In the genomic region with DNA sequence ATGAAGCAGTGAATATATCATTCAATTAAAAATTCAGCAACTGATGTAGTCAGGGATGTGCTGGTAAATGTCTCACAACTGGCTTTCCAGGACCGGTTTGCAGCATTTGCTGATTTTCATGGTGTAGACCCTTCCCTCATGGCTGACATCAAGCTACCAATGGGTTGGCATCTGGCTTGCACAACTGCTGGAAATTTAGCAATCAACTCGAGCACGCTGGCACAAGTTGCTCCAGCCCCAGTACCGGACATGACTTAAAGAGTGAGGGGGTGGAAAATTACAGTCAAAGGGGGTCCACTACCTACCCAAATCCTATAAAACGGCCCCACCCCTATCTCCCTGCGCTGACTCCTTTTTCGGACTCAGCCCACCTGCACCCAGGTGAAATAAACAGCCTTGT, we compare ENCODE assay signal across 28 cellular contexts.
DNase-seq lines count a peak whose midpoint lies in the region; ATAC-seq, FAIRE-seq and TF ChIP-seq lines count a peak whose summit lies in the region.
"Had no signal": no experiment of that assay in that cellular context is flagged by ENCODE, and none has a peak within 500 bp of the region (broad histone marks: within the 10 kb centered on the region; RNA-seq: fewer than 3 reads in every experiment).

No MANE protein-coding gene starts in this region.

- ATAC-seq in GM23338 (no peak), gastroesophageal sphincter (no peak), HG02981 (IDR thresholded peaks at IDR 0.05; ENCODE audit: unreplicated experiment) (no peak), HG02884 (IDR thresholded peaks at IDR 0.05; ENCODE audit: unreplicated experiment) (no peak)
- ATAC-seq: GM12878 had no signal

- H2BK5ac ChIP-seq in trophoblast cell (ENCODE audit: low read depth, low read length, poor library complexity), result no peak overlapping the region

- H2AFZ ChIP-seq in GM23338 (0 out of 2 replicates have a peak overlapping the region, but pooled peaks have one; percentile 20), trophoblast cell (ENCODE audit: insufficient read depth, low read length, poor library complexity) (no peak overlapping the region)

- H3K27me3 ChIP-seq in GM23338 (ENCODE audit: insufficient read depth), result no peaks in the 10 kb centered on the region
- no peaks in the 10 kb centered on the region for H3K27me3 ChIP-seq in bronchial epithelial cell (ENCODE audit: control insufficient read depth, insufficient read depth, low read length)
- H3K27me3 ChIP-seq in trophoblast cell (ENCODE audit: insufficient read depth, low read length), result no peaks in the 10 kb centered on the region
- H3K27me3 ChIP-seq in gastroesophageal sphincter, result no peaks in the 10 kb centered on the region
- H3K27me3 ChIP-seq: BE2C, BLaER1 had no signal

- no peaks in the 10 kb centered on the region for H3K79me1 ChIP-seq in trophoblast cell (ENCODE audit: low read length)

- peaks cover 10% of the 10 kb centered on the region; the same call in 2 of the 3 replicates for H3K36me3 Mint-ChIP-seq in GM23338 (ENCODE audit: low read depth)
- H3K36me3 Mint-ChIP-seq: CD14-positive monocyte; CD4-positive, alpha-beta memory T cell; CD4-positive, CD25-positive, alpha-beta regulatory T cell; CD8-positive, alpha-beta memory T cell had no signal

- no peak for TF ChIP-seq EP300 in gastroesophageal sphincter (IDR thresholded peaks at IDR 0.05)

- H4K20me1 ChIP-seq in GM23338 (replicated peaks; ENCODE audit: insufficient read depth), result no peaks in the 10 kb centered on the region
- H4K20me1 ChIP-seq: BLaER1 had no signal

- H3K9me3 Mint-ChIP-seq in GM23338, result peaks cover 10% of the 10 kb centered on the region; the same call in 2 of the 3 replicates

- no peak overlapping the region for H3K14ac ChIP-seq in trophoblast cell (ENCODE audit: low read length)

- TF ChIP-seq CTCF in GM23338 (conservative IDR thresholded peaks at IDR 0.05; ENCODE audit: low read depth in 2 of 2) (no peak), bronchial epithelial cell (IDR thresholded peaks at IDR 0.05; ENCODE audit: insufficient read depth, low read length, severe bottlenecking) (no peak), epithelial cell of esophagus (IDR thresholded peaks at IDR 0.05; ENCODE audit: insufficient read depth, low read depth, low read length, missing control alignments) (no peak), gastroesophageal sphincter (IDR thresholded peaks at IDR 0.05) (no peak)

- no peaks in the 10 kb centered on the region for H3K79me2 ChIP-seq in GM23338 (replicated peaks; ENCODE audit: insufficient read depth)
- no peaks in the 10 kb centered on the region for H3K79me2 ChIP-seq in trophoblast cell (ENCODE audit: control insufficient read depth, insufficient read depth, low read length, poor library complexity)

- no peak overlapping the region for H3K4me3 Mint-ChIP-seq in GM23338
- H3K4me3 Mint-ChIP-seq: CD14-positive monocyte; CD4-positive, alpha-beta memory T cell; CD4-positive, CD25-positive, alpha-beta regulatory T cell; CD8-positive, alpha-beta memory T cell had no signal

- FAIRE-seq in bronchial epithelial cell (lab: Jason Lieb, UNC), result no peak
- FAIRE-seq: A204.1, GM12878, GM12892, GM18507 had no signal

- peaks cover 26% of the 10 kb centered on the region for H3K4me1 Mint-ChIP-seq in GM23338
- H3K4me1 Mint-ChIP-seq: CD14-positive monocyte; CD4-positive, alpha-beta memory T cell; CD4-positive, CD25-positive, alpha-beta regulatory T cell; CD8-positive, alpha-beta memory T cell had no signal

- H3K27ac Mint-ChIP-seq in GM23338, result no peak overlapping the region
- H3K27ac Mint-ChIP-seq: CD14-positive monocyte; CD4-positive, alpha-beta memory T cell; CD4-positive, CD25-positive, alpha-beta regulatory T cell; CD8-positive, alpha-beta memory T cell had no signal

- no peaks in the 10 kb centered on the region; the same call in none of the 2 replicates for H3K9me2 ChIP-seq in GM23338 (ENCODE audit: insufficient read depth)

- no peak overlapping the region for H2AK5ac ChIP-seq in trophoblast cell (ENCODE audit: low read length)

- H3F3A ChIP-seq in GM23338 (replicated peaks; ENCODE audit: low read depth), result no peaks in the 10 kb centered on the region

- no CpG with 5 or more reads among the region's 7 CpGs for WGBS in trophoblast cell (ENCODE audit: extremely low coverage, insufficient coverage, insufficient read length)
- WGBS in gastroesophageal sphincter (ENCODE audit: low coverage in 1 of 2), 2 donors, result 96 to 100% methylated on average over 4 to 5 of the region's 7 CpGs

- TF ChIP-seq POLR2A in gastroesophageal sphincter (IDR thresholded peaks at IDR 0.05), result no peak

- H3K23ac ChIP-seq in trophoblast cell (ENCODE audit: low read length), result no peak overlapping the region

- H3K9ac ChIP-seq in trophoblast cell (ENCODE audit: low read length), result peak overlapping the region; percentile 57
- H3K9ac ChIP-seq: BLaER1 had no signal

- no peak overlapping the region for H4K8ac ChIP-seq in trophoblast cell (ENCODE audit: low read depth, low read length)

- no peak overlapping the region for H3K18ac ChIP-seq in trophoblast cell (ENCODE audit: low read length)

- peaks cover 28% of the 10 kb centered on the region; the same call in 1 of the 2 replicates for H3K4me1 ChIP-seq in GM23338 (ENCODE audit: insufficient read depth)
- H3K4me1 ChIP-seq in trophoblast cell (ENCODE audit: control insufficient read depth in 1 of 2, insufficient read depth in 2 of 2, low read length in 2 of 2), result peaks cover 0 to 3% of the 10 kb centered on the region in 2 experiments
- no peaks in the 10 kb centered on the region for H3K4me1 ChIP-seq in gastroesophageal sphincter
- H3K4me1 ChIP-seq: BLaER1 had no signal

- no peak overlapping the region for H2BK12ac ChIP-seq in trophoblast cell (ENCODE audit: low read length)

- no peak overlapping the region for H3K27ac ChIP-seq in GM23338 (ENCODE audit: low read depth)
- no peak overlapping the region for H3K27ac ChIP-seq in trophoblast cell (ENCODE audit: low read depth, low read length)
- no peak overlapping the region for H3K27ac ChIP-seq in gastroesophageal sphincter
- H3K27ac ChIP-seq: BLaER1 had no signal

- H3K4me2 ChIP-seq in GM23338 (no peak overlapping the region), trophoblast cell (ENCODE audit: low read length) (no peak overlapping the region)
- H3K4me2 ChIP-seq: BLaER1 had no signal

- H3K36me3 ChIP-seq in GM23338 (ENCODE audit: insufficient read depth), result no peaks in the 10 kb centered on the region
- no peaks in the 10 kb centered on the region for H3K36me3 ChIP-seq in bronchial epithelial cell (ENCODE audit: control insufficient read depth, insufficient read depth, low read length)
- no peaks in the 10 kb centered on the region for H3K36me3 ChIP-seq in trophoblast cell (ENCODE audit: control insufficient read depth in 1 of 2, insufficient read depth in 2 of 2, low read length in 2 of 2)
- H3K36me3 ChIP-seq in gastroesophageal sphincter, result no peaks in the 10 kb centered on the region
- H3K36me3 ChIP-seq: BE2C, BLaER1 had no signal

- DNase-seq in GM23338 (ENCODE audit: low spot score) (no peak), bronchial epithelial cell (ENCODE audit: low read depth) (peak; percentile 49), epithelial cell of esophagus (ENCODE audit: low read depth) (peak; percentile 53), trophoblast cell (no peak)
- DNase-seq: 8988T; ACHN; BE2C; C1 segment of cervical spinal cord; CD4-positive, alpha-beta memory T cell; CD4-positive, CD25-positive, alpha-beta regulatory T cell; CD8-positive, alpha-beta memory T cell; COR-L47; DMS 273 treated with DMSO at 0.1 percent for 48 hours; DMS153; DMS53; DMS79; DND-41; EL; GDM1 had no signal

- H3K27me3 Mint-ChIP-seq in GM23338 (ENCODE audit: insufficient read depth, low read depth, poor library complexity), result peaks cover 4% of the 10 kb centered on the region

- H3K9me3 ChIP-seq in trophoblast cell (ENCODE audit: insufficient read depth, low read depth, low read length) (no peaks in the 10 kb centered on the region), gastroesophageal sphincter (no peaks in the 10 kb centered on the region)
- H3K9me3 ChIP-seq: BE2C, BLaER1 had no signal

- H3K4ac ChIP-seq in trophoblast cell (ENCODE audit: low read depth, low read length), result no peak overlapping the region

- H2BK120ac ChIP-seq in trophoblast cell (ENCODE audit: insufficient read depth, low read length, poor library complexity), result no peak overlapping the region

- H3K4me3 ChIP-seq in GM23338, result no peak overlapping the region
- no peak overlapping the region for H3K4me3 ChIP-seq in bronchial epithelial cell (ENCODE audit: low read depth, low read length)
- no peak overlapping the region for H3K4me3 ChIP-seq in epithelial cell of esophagus (ENCODE audit: low read length)
- H3K4me3 ChIP-seq in trophoblast cell (ENCODE audit: low read depth, low read length), result no peak overlapping the region
- no peak overlapping the region for H3K4me3 ChIP-seq in gastroesophageal sphincter
- H3K4me3 ChIP-seq: BLaER1, GM12878 had no signal

- H4K91ac ChIP-seq in trophoblast cell (ENCODE audit: low read depth, low read length), result no peak overlapping the region

- no peak overlapping the region for H4K12ac ChIP-seq in trophoblast cell (ENCODE audit: low read depth, low read length)

Comparison
In these comparisons a context has a peak if more than half of its experiments do, and no peak if none do; other contexts are left out.
1. DNase-seq: peak in bronchial epithelial cell (single experiment) and epithelial cell of esophagus (single experiment); none in GM23338 (single experiment) and trophoblast cell (0 of 2).